11 cellular contexts compared by ENCODE assay signal in genomic region chr1:3369437-3370076, GRCh38.
DNase-seq lines count a peak whose midpoint lies in the region; ATAC-seq, FAIRE-seq and TF ChIP-seq lines count a peak whose summit lies in the region.
"Had no signal": no experiment of that assay in that cellular context is flagged by ENCODE, and none has a peak within 500 bp of the region (broad histone marks: within the 10 kb centered on the region; RNA-seq: fewer than 3 reads in every experiment).

No MANE protein-coding gene starts in this region.

- FAIRE-seq in pancreas (lab: Jason Lieb, UNC), result no peak

- H3K4me1 ChIP-seq in pancreas, result no peaks in the 10 kb centered on the region
- no peaks in the 10 kb centered on the region for H3K4me1 ChIP-seq in Karpas-422 (ENCODE audit: low read length)
- no peaks in the 10 kb centered on the region for H3K4me1 ChIP-seq in OCI-LY7 (ENCODE audit: insufficient read depth, low read length, poor library complexity, severe bottlenecking)

- POLR2A ChIA-PET in WTC11 (lab: Charles Lee) (no interaction called here), OCI-LY7 (lab: Charles Lee) (no interaction called here)

- H3K9ac ChIP-seq in Karpas-422 (ENCODE audit: low read length), result no peak overlapping the region
- H3K9ac ChIP-seq: BLaER1 had no signal

- intact Hi-C loops in pancreas (cut with DNase I) (no loop called here), OCI-LY7 (cut with micrococcal nuclease; ENCODE audit: unreplicated experiment) (no loop called here)

- H4K20me1 ChIP-seq in Karpas-422 (ENCODE audit: insufficient read depth, low read depth, low read length), result no peaks in the 10 kb centered on the region
- no peaks in the 10 kb centered on the region for H4K20me1 ChIP-seq in OCI-LY7 (ENCODE audit: insufficient read depth, low read length)

- 0 out of 2 replicates have a peak overlapping the region, but pooled peaks have one; percentile 52 for H3K27ac Mint-ChIP-seq in WTC11

- H3K9me3 ChIP-seq in pancreas (no peaks in the 10 kb centered on the region), Karpas-422 (ENCODE audit: low read length) (no peaks in the 10 kb centered on the region), OCI-LY7 (ENCODE audit: low read length) (no peaks in the 10 kb centered on the region)
- H3K9me3 ChIP-seq: BLaER1 had no signal

- ATAC-seq in WTC11 (no peak), pancreas (peak in 3 of 4 donors; percentile 32 to 44 (median 39)), HG03097 (IDR thresholded peaks at IDR 0.05; ENCODE audit: low FRiP score, unreplicated experiment) (no peak)

- CTCF ChIA-PET in WTC11 (lab: Charles Lee) (interaction anchor here (0.8 to 2.1 kb wide), 2 partner anchors 20 to 22 kb away, joined by 4 to 9 read pairs; no protein-coding TSS in a partner anchor), OCI-LY7 (lab: Charles Lee; ENCODE audit: unreplicated experiment) (no interaction called here)

- H3K4me3 ChIP-seq in AG09309 (ENCODE audit: control insufficient read depth, low read depth, low read length) (no peak overlapping the region), foreskin fibroblast (ENCODE audit: low read depth in 1 of 2, low read length in 2 of 2) (no peak overlapping the region), pancreas (no peak overlapping the region), Karpas-422 (ENCODE audit: low read length) (no peak overlapping the region), OCI-LY7 (ENCODE audit: low read depth, low read length, poor library complexity, severe bottlenecking) (no peak overlapping the region)
- H3K4me3 ChIP-seq: BLaER1 had no signal

- no TSS peak for BruUV-seq in OCI-LY7 (replicated peaks; lab: Mats Ljungman, UMichigan)

- no peak overlapping the region for H3K4me3 Mint-ChIP-seq in WTC11

- H3K27me3 Mint-ChIP-seq in WTC11 (ENCODE audit: low read depth), result no peaks in the 10 kb centered on the region

- peaks cover 17% of the 10 kb centered on the region for H3K4me1 Mint-ChIP-seq in WTC11

- H3K9me2 ChIP-seq in Karpas-422 (replicated peaks; ENCODE audit: insufficient read depth, low read length) (no peaks in the 10 kb centered on the region), OCI-LY7 (ENCODE audit: insufficient read depth, low read length) (no peaks in the 10 kb centered on the region)

- H3K36me3 Mint-ChIP-seq in WTC11, result no peaks in the 10 kb centered on the region

- H2AFZ ChIP-seq in Karpas-422 (ENCODE audit: low read length) (no peak overlapping the region), OCI-LY7 (ENCODE audit: low read length) (no peak overlapping the region)

- H3K79me2 ChIP-seq in Karpas-422 (ENCODE audit: low read length) (no peaks in the 10 kb centered on the region), OCI-LY7 (ENCODE audit: insufficient read depth, low read depth, low read length) (no peaks in the 10 kb centered on the region)

- no peaks in the 10 kb centered on the region for H3K36me3 ChIP-seq in pancreas
- H3K36me3 ChIP-seq in Karpas-422 (ENCODE audit: insufficient read depth, low read length), result no peaks in the 10 kb centered on the region
- no peaks in the 10 kb centered on the region for H3K36me3 ChIP-seq in OCI-LY7 (ENCODE audit: insufficient read depth, low read length)
- H3K36me3 ChIP-seq: BLaER1 had no signal

- TF ChIP-seq CTCF in AG09309 (IDR thresholded peaks at IDR 0.05; ENCODE audit: control insufficient read depth, insufficient read depth, low read depth, low read length, missing control alignments) (no peak), WTC11 (IDR thresholded peaks at IDR 0.05) (no peak), foreskin fibroblast (IDR thresholded peaks at IDR 0.05; ENCODE audit: low read depth, low read length) (no peak), pancreas (IDR thresholded peaks at IDR 0.05) (no peak), OCI-LY7 (conservative IDR thresholded peaks at IDR 0.05; ENCODE audit: low read length) (no peak)

- DNase-seq in AG09309 (ENCODE audit: low read depth), result peak; percentile 86
- DNase-seq in WTC11 (ENCODE audit: low spot score), result no peak
- DNase-seq in foreskin fibroblast, result peak; percentile 88 to 94
- no peak for DNase-seq in pancreas
- DNase-seq in Karpas-422, result no peak
- DNase-seq in OCI-LY7 (ENCODE audit: low spot score), result no peak
- DNase-seq in SHP77 (lab: John Stamatoyannopoulos, UW), result no peak
- DNase-seq: KBM-7; stimulated activated CD4-positive, alpha-beta T cell treated with anti-CD3 and anti-CD28 coated beads, Interleukin-12 subunit alpha, Interleukin-12 subunit beta, amount 100 ng/mL, for 4 hours had no signal

- H3K4me2 ChIP-seq in Karpas-422 (ENCODE audit: low read depth, low read length, poor library complexity, severe bottlenecking), result no peak overlapping the region
- no peak overlapping the region for H3K4me2 ChIP-seq in OCI-LY7 (ENCODE audit: low read length)
- H3K4me2 ChIP-seq: BLaER1 had no signal

- peaks cover 13% of the 10 kb centered on the region; the same call in 1 of the 2 replicates for H3K9me3 Mint-ChIP-seq in WTC11

- H3K27me3 ChIP-seq in pancreas (no peaks in the 10 kb centered on the region), Karpas-422 (ENCODE audit: low read length) (no peaks in the 10 kb centered on the region)

- WGBS in pancreas, 2 donors, result 86 to 90% methylated on average over 12 of the region's 12 CpGs

- no peak overlapping the region for H3K27ac ChIP-seq in pancreas
- H3K27ac ChIP-seq in Karpas-422 (ENCODE audit: low read length), result no peak overlapping the region
- no peak overlapping the region for H3K27ac ChIP-seq in OCI-LY7 (ENCODE audit: low read depth, low read length, poor library complexity, severe bottlenecking)
- H3K27ac ChIP-seq: BLaER1 had no signal

TF ChIP-seq in WTC11, 78 proteins besides CTCF, POLR2A, EP300 and RAD21 (continues in another document):
- TF ChIP-seq, protein P1, sequence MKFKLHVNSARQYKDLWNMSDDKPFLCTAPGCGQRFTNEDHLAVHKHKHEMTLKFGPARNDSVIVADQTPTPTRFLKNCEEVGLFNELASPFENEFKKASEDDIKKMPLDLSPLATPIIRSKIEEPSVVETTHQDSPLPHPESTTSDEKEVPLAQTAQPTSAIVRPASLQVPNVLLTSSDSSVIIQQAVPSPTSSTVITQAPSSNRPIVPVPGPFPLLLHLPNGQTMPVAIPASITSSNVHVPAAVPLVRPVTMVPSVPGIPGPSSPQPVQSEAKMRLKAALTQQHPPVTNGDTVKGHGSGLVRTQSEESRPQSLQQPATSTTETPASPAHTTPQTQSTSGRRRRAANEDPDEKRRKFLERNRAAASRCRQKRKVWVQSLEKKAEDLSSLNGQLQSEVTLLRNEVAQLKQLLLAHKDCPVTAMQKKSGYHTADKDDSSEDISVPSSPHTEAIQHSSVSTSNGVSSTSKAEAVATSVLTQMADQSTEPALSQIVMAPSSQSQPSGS (CRISPR knock-in tag; IDR thresholded peaks at IDR 0.05; ENCODE audit: borderline replicate concordance, low read depth), result no peak
- TF ChIP-seq GTF2I (CRISPR knock-in tag; conservative IDR thresholded peaks at IDR 0.05) (no peak), TCF7 (CRISPR knock-in tag; IDR thresholded peaks at IDR 0.05; ENCODE audit: low read depth) (no peak), NR1H2 (CRISPR knock-in tag; IDR thresholded peaks at IDR 0.05) (no peak), ESRRA (CRISPR knock-in tag; IDR thresholded peaks at IDR 0.05; ENCODE audit: borderline replicate concordance) (no peak), MXD4 (CRISPR knock-in tag; IDR thresholded peaks at IDR 0.05; ENCODE audit: borderline replicate concordance) (no peak), CDX4 (CRISPR knock-in tag; IDR thresholded peaks at IDR 0.05; ENCODE audit: borderline replicate concordance) (no peak)
- TF ChIP-seq, protein P2, sequence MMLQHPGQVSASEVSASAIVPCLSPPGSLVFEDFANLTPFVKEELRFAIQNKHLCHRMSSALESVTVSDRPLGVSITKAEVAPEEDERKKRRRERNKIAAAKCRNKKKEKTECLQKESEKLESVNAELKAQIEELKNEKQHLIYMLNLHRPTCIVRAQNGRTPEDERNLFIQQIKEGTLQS (CRISPR knock-in tag; conservative IDR thresholded peaks at IDR 0.05), result no peak
- TF ChIP-seq, protein P3, sequence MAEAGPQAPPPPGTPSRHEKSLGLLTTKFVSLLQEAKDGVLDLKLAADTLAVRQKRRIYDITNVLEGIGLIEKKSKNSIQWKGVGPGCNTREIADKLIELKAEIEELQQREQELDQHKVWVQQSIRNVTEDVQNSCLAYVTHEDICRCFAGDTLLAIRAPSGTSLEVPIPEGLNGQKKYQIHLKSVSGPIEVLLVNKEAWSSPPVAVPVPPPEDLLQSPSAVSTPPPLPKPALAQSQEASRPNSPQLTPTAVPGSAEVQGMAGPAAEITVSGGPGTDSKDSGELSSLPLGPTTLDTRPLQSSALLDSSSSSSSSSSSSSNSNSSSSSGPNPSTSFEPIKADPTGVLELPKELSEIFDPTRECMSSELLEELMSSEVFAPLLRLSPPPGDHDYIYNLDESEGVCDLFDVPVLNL (CRISPR knock-in tag; IDR thresholded peaks at IDR 0.05; ENCODE audit: borderline replicate concordance, low read depth), result no peak
- TF ChIP-seq, protein P4, sequence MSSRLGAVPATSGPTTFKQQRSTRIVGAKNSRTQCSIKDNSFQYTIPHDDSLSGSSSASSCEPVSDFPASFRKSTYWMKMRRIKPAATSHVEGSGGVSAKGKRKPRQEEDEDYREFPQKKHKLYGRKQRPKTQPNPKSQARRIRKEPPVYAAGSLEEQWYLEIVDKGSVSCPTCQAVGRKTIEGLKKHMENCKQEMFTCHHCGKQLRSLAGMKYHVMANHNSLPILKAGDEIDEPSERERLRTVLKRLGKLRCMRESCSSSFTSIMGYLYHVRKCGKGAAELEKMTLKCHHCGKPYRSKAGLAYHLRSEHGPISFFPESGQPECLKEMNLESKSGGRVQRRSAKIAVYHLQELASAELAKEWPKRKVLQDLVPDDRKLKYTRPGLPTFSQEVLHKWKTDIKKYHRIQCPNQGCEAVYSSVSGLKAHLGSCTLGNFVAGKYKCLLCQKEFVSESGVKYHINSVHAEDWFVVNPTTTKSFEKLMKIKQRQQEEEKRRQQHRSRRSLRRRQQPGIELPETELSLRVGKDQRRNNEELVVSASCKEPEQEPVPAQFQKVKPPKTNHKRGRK (CRISPR knock-in tag; IDR thresholded peaks at IDR 0.05; ENCODE audit: borderline replicate concordance), result no peak

Comparison
In these comparisons a context has a peak if more than half of its experiments do, and no peak if none do; other contexts are left out.
1. DNase-seq: peak in AG09309 (single experiment) and foreskin fibroblast (2 of 2); none in WTC11 (single experiment), pancreas (0 of 6), Karpas-422 (single experiment), OCI-LY7 (single experiment) and SHP77 (0 of 2).
2. ATAC-seq: peak in pancreas (3 of 4); none in WTC11 (single experiment) and HG03097 (single experiment).